Comparison of ENCODE assay signal across 20 cellular contexts in the genomic region with DNA sequence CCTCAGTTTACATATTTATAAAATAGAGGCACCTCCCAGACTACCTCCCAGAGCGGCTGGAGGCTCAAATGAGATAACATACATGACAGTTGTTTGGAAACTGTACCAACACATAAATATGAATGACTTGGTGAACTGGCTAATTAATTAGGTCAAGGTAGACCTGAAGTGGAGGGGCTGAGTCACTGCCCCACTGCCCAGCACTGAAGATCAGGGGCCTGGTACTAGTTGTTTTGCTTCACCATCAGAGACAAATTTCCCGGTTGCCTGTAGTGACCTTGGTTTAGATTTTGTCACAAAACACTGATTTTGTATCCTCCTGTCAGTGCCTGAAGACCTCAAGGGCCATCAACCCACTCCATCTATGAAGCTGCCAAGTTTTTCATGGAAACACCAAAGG. TPM values are rescaled to one million over a fixed set of nuclear protein-coding genes. Genes with fewer than 3 reads are reported as not detected.
A peak's percentile ranks its signal among the peaks of the same experiment; 100 is the strongest.
DNase-seq lines count a peak whose midpoint lies in the region; ATAC-seq, FAIRE-seq and TF ChIP-seq lines count a peak whose summit lies in the region.
"Had no signal": no experiment of that assay in that cellular context is flagged by ENCODE, and none has a peak within 500 bp of the region (broad histone marks: within the 10 kb centered on the region; RNA-seq: fewer than 3 reads in every experiment).

No MANE protein-coding gene starts in this region.

- no peaks in the 10 kb centered on the region for H3K9me3 Mint-ChIP-seq in astrocyte (ENCODE audit: unreplicated experiment)
- H3K9me3 Mint-ChIP-seq: CD4-positive, alpha-beta memory T cell had no signal

- no peak overlapping the region for H2BK15ac ChIP-seq in neuronal stem cell (ENCODE audit: low read length)

- TF ChIP-seq POLR2A in adrenal gland (IDR thresholded peaks at IDR 0.05) (no peak), testis (IDR thresholded peaks at IDR 0.05) (no peak)

- H3K27ac ChIP-seq in adrenal gland, result peak overlapping the region in 4 of 5 donors; percentile 11 to 42 (median 32)
- H3K27ac ChIP-seq in astrocyte (ENCODE audit: low read depth, low read length), result no peak overlapping the region
- peak overlapping the region; percentile 1 to 45 for H3K27ac ChIP-seq in testis
- no peak overlapping the region for H3K27ac ChIP-seq in neuronal stem cell (replicated peaks; ENCODE audit: low read length)
- no peak overlapping the region for H3K27ac ChIP-seq in PC-9
- H3K27ac ChIP-seq: GM23248 had no signal

- no peak overlapping the region for H3K4me3 Mint-ChIP-seq in astrocyte (ENCODE audit: unreplicated experiment)
- H3K4me3 Mint-ChIP-seq: CD4-positive, alpha-beta memory T cell had no signal

- peaks cover 6% of the 10 kb centered on the region for H3K36me3 Mint-ChIP-seq in astrocyte (ENCODE audit: low read depth, unreplicated experiment)

- WGBS in adrenal gland, 4 donors, result 38 to 50% (median 45%) methylated on average over 2 of the region's 2 CpGs
- 57 to 71% methylated on average over 2 of the region's 2 CpGs for WGBS in testis, 2 donors
- WGBS in neuronal stem cell (ENCODE audit: extremely low coverage in 2 of 2, insufficient read length in 2 of 2, insufficient replicate concordance in 1 of 2), 2 donors, result no CpG with 5 or more reads among the region's 2 CpGs

- H3K27me3 ChIP-seq in adrenal gland (no peaks in the 10 kb centered on the region), astrocyte (ENCODE audit: insufficient read depth, low read length) (no peaks in the 10 kb centered on the region), testis (no peaks in the 10 kb centered on the region), neuronal stem cell (ENCODE audit: control insufficient read depth in 3 of 3, insufficient read depth in 3 of 3, low read depth in 1 of 3, low read length in 3 of 3) (peaks cover 0 to 7% (median 0%) of the 10 kb centered on the region in 3 experiments), PC-9 (ENCODE audit: insufficient read depth, low read depth) (no peaks in the 10 kb centered on the region)

- H3K79me2 ChIP-seq in astrocyte (ENCODE audit: insufficient read depth, low read length) (peaks cover 7% of the 10 kb centered on the region), PC-9 (ENCODE audit: low read depth) (no peaks in the 10 kb centered on the region)

- no peak overlapping the region for H3K23ac ChIP-seq in neuronal stem cell (ENCODE audit: low read depth, low read length, poor library complexity)

- no peak overlapping the region for H2AK5ac ChIP-seq in neuronal stem cell (ENCODE audit: low read depth, low read length)

- BruUV-seq in PC-9 (replicated peaks; lab: Mats Ljungman, UMichigan), result no TSS peak

- no peaks in the 10 kb centered on the region for H3F3A ChIP-seq in PC-9 (ENCODE audit: insufficient read depth, low read depth)

- no peak overlapping the region for H4K8ac ChIP-seq in neuronal stem cell (ENCODE audit: low read depth, low read length)

- H3K4me2 ChIP-seq in astrocyte (ENCODE audit: low read length) (no peak overlapping the region), neuronal stem cell (ENCODE audit: insufficient read depth, low read length, poor library complexity, severe bottlenecking) (no peak overlapping the region), PC-9 (no peak overlapping the region)

- no peak for ATAC-seq in GM21447 (IDR thresholded peaks at IDR 0.05; ENCODE audit: unreplicated experiment)

- no peak overlapping the region for H3K14ac ChIP-seq in neuronal stem cell (ENCODE audit: low read length)

- FAIRE-seq in astrocyte (lab: Jason Lieb, UNC), result peak; percentile 34
- FAIRE-seq: GM12891, GM18507, H1 had no signal

- H3K4ac ChIP-seq in neuronal stem cell (ENCODE audit: low read length), result no peak overlapping the region

- H3K9me2 ChIP-seq in PC-9 (ENCODE audit: insufficient read depth), result peaks cover 3% of the 10 kb centered on the region; the same call in 1 of the 2 replicates

- H3K4me1 ChIP-seq in adrenal gland (replicated peaks in 1 of 2) (peaks cover 25 to 36% of the 10 kb centered on the region in 2 donors), astrocyte (ENCODE audit: insufficient read depth, low read length) (peaks cover 7% of the 10 kb centered on the region), testis (peaks cover 48% of the 10 kb centered on the region), neuronal stem cell (ENCODE audit: control insufficient read depth in 2 of 2, insufficient read depth in 1 of 2, low read depth in 1 of 2, low read length in 2 of 2) (no peaks in the 10 kb centered on the region), PC-9 (replicated peaks; ENCODE audit: insufficient read depth) (no peaks in the 10 kb centered on the region)

- TF ChIP-seq CTCF in adrenal gland (IDR thresholded peaks at IDR 0.05) (no peak), astrocyte (IDR thresholded peaks at IDR 0.05; ENCODE audit: insufficient read depth, low read depth, low read length) (no peak), testis (IDR thresholded peaks at IDR 0.05) (no peak), PC-9 (conservative IDR thresholded peaks at IDR 0.05) (no peak)

- H4K91ac ChIP-seq in neuronal stem cell (ENCODE audit: low read depth, low read length, poor library complexity), result no peak overlapping the region

- H3K27ac Mint-ChIP-seq in astrocyte (ENCODE audit: unreplicated experiment), result no peak overlapping the region
- H3K27ac Mint-ChIP-seq: CD4-positive, alpha-beta memory T cell had no signal

- H3K4me3 ChIP-seq in adrenal gland (no peak overlapping the region), astrocyte (ENCODE audit: insufficient read depth, low read depth, low read length) (no peak overlapping the region), testis (no peak overlapping the region), neuronal stem cell (ENCODE audit: low read length in 2 of 2) (no peak overlapping the region), PC-9 (no peak overlapping the region)
- H3K4me3 ChIP-seq: GM23248 had no signal

- intact Hi-C loops in adrenal gland (cut with DNase I) (no loop called here), testis (cut with DNase I; ENCODE audit: low total_unique reads) (no loop called here), PC-9 (cut with micrococcal nuclease; ENCODE audit: unreplicated experiment) (no loop called here)

- H3K79me1 ChIP-seq in neuronal stem cell (ENCODE audit: low read depth, low read length), result no peaks in the 10 kb centered on the region

- no peak overlapping the region for H2BK120ac ChIP-seq in neuronal stem cell (ENCODE audit: low read depth, low read length)

- H3K36me3 ChIP-seq in adrenal gland (replicated peaks in 1 of 2) (no peaks in the 10 kb centered on the region), astrocyte (ENCODE audit: insufficient read depth, low read length) (no peaks in the 10 kb centered on the region), testis (ENCODE audit: low read depth, missing control alignments) (no peaks in the 10 kb centered on the region), neuronal stem cell (replicated peaks in 1 of 2; ENCODE audit: control insufficient read depth in 2 of 2, insufficient read depth in 2 of 2, low read length in 2 of 2) (no peaks in the 10 kb centered on the region), PC-9 (ENCODE audit: low read depth) (no peaks in the 10 kb centered on the region)

- peaks cover 19% of the 10 kb centered on the region for H3K4me1 Mint-ChIP-seq in astrocyte (ENCODE audit: low read depth, unreplicated experiment)

- H3K9me3 ChIP-seq in adrenal gland (replicated peaks in 1 of 3), result no peaks in the 10 kb centered on the region
- no peaks in the 10 kb centered on the region for H3K9me3 ChIP-seq in astrocyte (ENCODE audit: insufficient read depth, low read depth, low read length)
- no peaks in the 10 kb centered on the region for H3K9me3 ChIP-seq in testis
- H3K9me3 ChIP-seq in neuronal stem cell (replicated peaks in 1 of 2; ENCODE audit: control insufficient read depth in 2 of 2, insufficient read depth in 1 of 2, low read depth in 1 of 2, low read length in 2 of 2), result no peaks in the 10 kb centered on the region
- no peaks in the 10 kb centered on the region for H3K9me3 ChIP-seq in PC-9 (ENCODE audit: insufficient read depth, low read depth)

- no peak overlapping the region for H2BK5ac ChIP-seq in neuronal stem cell (ENCODE audit: low read length)

- POLR2A ChIA-PET in PC-9 (lab: Charles Lee; ENCODE audit: unreplicated experiment), result no interaction called here

- H4K20me1 ChIP-seq in astrocyte (ENCODE audit: insufficient read depth, low read length), result peaks cover 55% of the 10 kb centered on the region
- H4K20me1 ChIP-seq in PC-9 (ENCODE audit: insufficient read depth), result no peaks in the 10 kb centered on the region

- peak in 6 of 7 donors; percentile 28 to 72 (median 51) for DNase-seq in adrenal gland
- no peak for DNase-seq in astrocyte (ENCODE audit: low read depth)
- DNase-seq in testis, result no peak
- no peak for DNase-seq in neuronal stem cell (ENCODE audit: low spot score)
- no peak for DNase-seq in PC-9
- DNase-seq: C1 segment of cervical spinal cord; Calu3; CD4-positive, alpha-beta memory T cell; COR-L47; DMS53; DMS79 treated with DMSO at 0.1 percent for 48 hours; GF-D8; GM23248; H7; HCEC 1CT had no signal

- H3K9ac ChIP-seq in astrocyte (ENCODE audit: low read length) (no peak overlapping the region), neuronal stem cell (ENCODE audit: low read depth, low read length, poor library complexity) (no peak overlapping the region)
- H3K9ac ChIP-seq: GM23248 had no signal

- CTCF ChIA-PET in PC-9 (lab: Charles Lee), result no interaction called here

- no peak overlapping the region for H3K18ac ChIP-seq in neuronal stem cell (ENCODE audit: low read length)

- H2AFZ ChIP-seq in astrocyte (ENCODE audit: low read depth, low read length), result no peak overlapping the region
- H2AFZ ChIP-seq in neuronal stem cell (ENCODE audit: low read length), result no peak overlapping the region
- no peak overlapping the region for H2AFZ ChIP-seq in PC-9
- H2AFZ ChIP-seq: GM23248 had no signal

- no peaks in the 10 kb centered on the region for H3K27me3 Mint-ChIP-seq in astrocyte (ENCODE audit: low read depth, unreplicated experiment)
- H3K27me3 Mint-ChIP-seq: CD4-positive, alpha-beta memory T cell had no signal

- H2BK12ac ChIP-seq in neuronal stem cell (ENCODE audit: low read length), result no peak overlapping the region

RNA-seq across cellular contexts. Expression of a gene that starts 41.8 kb away (rescaled TPM):
- total RNA-seq in adrenal gland (100 to 1,000 TPM in 5 of 8 donors, 10 to 100 TPM in 3; 63.8 to 192 (median 114) TPM), astrocyte (19.8 and 20.1 TPM in 2 replicates), testis (10 to 100 TPM; 38.5 to 46.4 TPM), PC-9 (2021) (0.30 and 0.90 TPM in 2 replicates)
- polyA plus RNA-seq in adrenal gland (100 to 1,000 TPM in 1 of 3 donors, 10 to 100 TPM in 2; 18.5 to 180 (median 25.8) TPM), testis (ENCODE audit: insufficient read depth, low read depth, low replicate concordance) (51.0 TPM)
- polyA plus RNA-seq in neuronal stem cell (2013, experiment 1 of 2), result 2.6 TPM
- polyA plus RNA-seq in neuronal stem cell (2013, experiment 2 of 2), result 2.6 TPM
- total RNA-seq: G401 had no signal

Comparison
In these comparisons a context has a peak if more than half of its experiments do, and no peak if none do; other contexts are left out.
1. DNase-seq: peak in adrenal gland (6 of 7); none in astrocyte (single experiment), testis (single experiment), neuronal stem cell (single experiment) and PC-9 (0 of 2).
2. H3K27ac ChIP-seq: peak in adrenal gland (4 of 5) and testis (2 of 2); none in astrocyte (single experiment), neuronal stem cell (single experiment) and PC-9 (single experiment).
3. RNA of a gene that starts 41.8 kb away (total RNA-seq): 63.8 to 192 TPM in adrenal gland, 38.5 to 46.4 TPM in testis and 19.8 to 20.1 TPM in astrocyte; 0.30 to 0.90 TPM in PC-9; every median in the first group is over 10 times any median in the second.